Comparison of ENCODE assay signal across 24 cellular contexts in genomic region chr5:88761939-88762338, GRCh38.
DNase-seq lines count a peak whose midpoint lies in the region; ATAC-seq and FAIRE-seq lines count a peak whose summit lies in the region.
"Had no signal": no experiment of that assay in that cellular context is flagged by ENCODE, and none has a peak within 500 bp of the region (broad histone marks: within the 10 kb centered on the region; RNA-seq: fewer than 3 reads in every experiment).

No MANE protein-coding gene starts in this region.

- no peaks in the 10 kb centered on the region for H3K9me3 Mint-ChIP-seq in naive B cell
- H3K9me3 Mint-ChIP-seq: activated CD4-positive, alpha-beta memory T cell treated with anti-CD3 and anti-CD28 coated beads, Interleukin-2, amount 10 ng/mL, durations not matched to agents 7 days and 5 days; activated naive CD8-positive, alpha-beta T cell treated with anti-CD3 and anti-CD28 coated beads for 36 hours; H9; naive thymus-derived CD8-positive, alpha-beta T cell had no signal

- ATAC-seq in HG03460 (IDR thresholded peaks at IDR 0.05; ENCODE audit: unreplicated experiment) (peak; percentile 43), naive B cell (ENCODE audit: low read depth in 2 of 2) (no peak)
- ATAC-seq: left lobe of liver; naive thymus-derived CD8-positive, alpha-beta T cell; stimulated activated naive CD8-positive, alpha-beta T cell treated with anti-CD3 and anti-CD28 coated beads, Interleukin-15, Interleukin-2, amounts not matched to agents 100 U/mL and 50 U/mL, for 24 hours had no signal

- H3K4me3 Mint-ChIP-seq in naive B cell = no peak overlapping the region
- H3K4me3 Mint-ChIP-seq: activated CD4-positive, alpha-beta memory T cell treated with anti-CD3 and anti-CD28 coated beads, Interleukin-2, amount 10 ng/mL, durations not matched to agents 7 days and 5 days; activated naive CD8-positive, alpha-beta T cell treated with anti-CD3 and anti-CD28 coated beads for 36 hours; H9; naive thymus-derived CD8-positive, alpha-beta T cell had no signal

- H3K4me1 Mint-ChIP-seq in naive B cell = peaks cover 11 to 21% (median 19%) of the 10 kb centered on the region in 3 donors
- H3K4me1 Mint-ChIP-seq: activated CD4-positive, alpha-beta memory T cell treated with anti-CD3 and anti-CD28 coated beads, Interleukin-2, amount 10 ng/mL, durations not matched to agents 7 days and 5 days had no signal

- H3K27me3 Mint-ChIP-seq in naive B cell = no peaks in the 10 kb centered on the region

- DNase-seq in CD1c-positive myeloid dendritic cell (ENCODE audit: extremely low spot score) (peak; percentile 12), GM19239 (ENCODE audit: insufficient read length, low spot score) (no peak), naive B cell (no peak), DMS79 (lab: John Stamatoyannopoulos, UW) (no peak), anterior cingulate cortex (lab: John Stamatoyannopoulos, UW) (no peak)
- DNase-seq in activated CD4-positive, alpha-beta T cell treated with anti-CD3 and anti-CD28 coated beads, Interleukin-2, amount 50 U/mL, for 4 hours = no peak
- no peak for DNase-seq in activated CD4-positive, alpha-beta T cell treated with anti-CD3 and anti-CD28 coated beads for 1 hour
- DNase-seq: activated CD4-positive, alpha-beta memory T cell treated with anti-CD3 and anti-CD28 coated beads, Interleukin-2, amount 10 ng/mL, durations not matched to agents 7 days and 5 days; activated CD4-positive, CD25-positive, alpha-beta regulatory T cell; activated effector memory CD4-positive, alpha-beta T cell treated with Interleukin-2 at 50 U/mL for 16 hours; activated naive CD8-positive, alpha-beta T cell treated with anti-CD3 and anti-CD28 coated beads for 36 hours; EL; H9; naive thymus-derived CD8-positive, alpha-beta T cell; NCI-H1417; NCI-H2081; retina; SHP77 treated with DMSO at 0.1 percent for 48 hours; stimulated activated CD4-positive, alpha-beta T cell treated with anti-CD3 and anti-CD28 coated beads, Interleukin-4, amount 100 ng/mL, for 24 hours; stimulated activated naive CD8-positive, alpha-beta T cell treated with anti-CD3 and anti-CD28 coated beads, Interleukin-15, Interleukin-2, amounts not matched to agents 100 U/mL and 50 U/mL, for 24 hours; transverse colon had no signal

- H3K36me3 Mint-ChIP-seq in naive B cell = peaks cover 29 to 37% of the 10 kb centered on the region in 2 donors
- H3K36me3 Mint-ChIP-seq: activated naive CD8-positive, alpha-beta T cell treated with anti-CD3 and anti-CD28 coated beads for 36 hours; naive thymus-derived CD8-positive, alpha-beta T cell had no signal

- H3K27ac Mint-ChIP-seq in naive B cell = peak overlapping the region in 4 of 6 donors; percentile 72 to 91 (median 86)
- H3K27ac Mint-ChIP-seq: activated CD4-positive, alpha-beta memory T cell treated with anti-CD3 and anti-CD28 coated beads, Interleukin-2, amount 10 ng/mL, durations not matched to agents 7 days and 5 days; activated naive CD8-positive, alpha-beta T cell treated with anti-CD3 and anti-CD28 coated beads for 36 hours; H9; naive thymus-derived CD8-positive, alpha-beta T cell had no signal

- peak; percentile 79 for FAIRE-seq in GM19239 (lab: Jason Lieb, UNC)
- FAIRE-seq: D721Med had no signal
